In genomic region chr9:136799854-136800657, GRCh38 we compare ENCODE assay signal across 8 cellular contexts. TPM values are rescaled to one million over a fixed set of nuclear protein-coding genes. Genes with fewer than 3 reads are reported as not detected.
DNase-seq lines count a peak whose midpoint lies in the region; ATAC-seq and TF ChIP-seq lines count a peak whose summit lies in the region.

No MANE protein-coding gene starts in this region.

- H3K36me3 ChIP-seq in ACC112 (ENCODE audit: insufficient read depth, low read length): no peaks in the 10 kb centered on the region
- H3K36me3 ChIP-seq in left ventricle myocardium inferior: no peaks in the 10 kb centered on the region
- H3K36me3 ChIP-seq in uterus: no peaks in the 10 kb centered on the region

- H3K27me3 ChIP-seq in ACC112 (ENCODE audit: insufficient read depth, low read length): peaks cover 36% of the 10 kb centered on the region
- H3K27me3 ChIP-seq in left ventricle myocardium inferior (ENCODE audit: low read depth): peaks cover 50% of the 10 kb centered on the region
- H3K27me3 ChIP-seq in uterus: peaks cover 17 to 32% of the 10 kb centered on the region in 2 donors

- H3K4me1 Mint-ChIP-seq in T-cell: peaks cover 31 to 35% (median 34%) of the 10 kb centered on the region in 3 donors

- H3K79me2 ChIP-seq in ACC112 (ENCODE audit: control insufficient read depth, insufficient read depth, low read length, unreplicated experiment): no peaks in the 10 kb centered on the region

- peak; percentile 44 for ATAC-seq in GM21360 (IDR thresholded peaks at IDR 0.05; ENCODE audit: unreplicated experiment)
- peak; percentile 77 to 88 (median 82) for ATAC-seq in T-cell (replicated peaks in 1 of 4)

- peaks cover 11% of the 10 kb centered on the region for H3K4me1 ChIP-seq in ACC112 (ENCODE audit: control insufficient read depth, insufficient read depth, low read length, unreplicated experiment)
- peaks cover 55% of the 10 kb centered on the region for H3K4me1 ChIP-seq in left ventricle myocardium inferior
- H3K4me1 ChIP-seq in uterus: peaks cover 0 to 17% of the 10 kb centered on the region in 2 donors

- no peak for TF ChIP-seq CTCF in left ventricle myocardium inferior (IDR thresholded peaks at IDR 0.05; ENCODE audit: borderline replicate concordance)
- no peak for TF ChIP-seq CTCF in uterus (IDR thresholded peaks at IDR 0.05)

- no peaks in the 10 kb centered on the region for H3K9me3 Mint-ChIP-seq in T-cell

- POLR2A ChIA-PET in T-cell (lab: Charles Lee): interaction anchor here (0.5 to 0.7 kb wide), 5 partner anchors 11 to 333 kb away, joined by 3 to 9 read pairs (median 3); no protein-coding TSS in a partner anchor

- peak overlapping the region; percentile 78 to 81 (median 78) for H3K4me3 Mint-ChIP-seq in T-cell

- H3K27ac ChIP-seq in ACC112 (ENCODE audit: low read depth, low read length): no peak overlapping the region
- peak overlapping the region; percentile 99 for H3K27ac ChIP-seq in left ventricle myocardium inferior (replicated peaks)
- H3K27ac ChIP-seq in uterus: no peak overlapping the region

- DNase-seq in NCI-H146 treated with DMSO at 0.1 percent for 48 hours (lab: John Stamatoyannopoulos, UW; ENCODE audit: unreplicated experiment) (peak; percentile 86), T-cell (peak; percentile 70 to 96 (median 85)), left ventricle myocardium inferior (peak; percentile 85), putamen (ENCODE audit: low spot score) (peak; percentile 77), uterus (peak; percentile 57 to 65)
- peak; percentile 81 for DNase-seq in activated naive CD8-positive, alpha-beta T cell treated with anti-CD3 and anti-CD28 coated beads, Interleukin-2, amount 50 U/mL, for 16 hours (ENCODE audit: low read depth, low spot score)

- H3K9me3 ChIP-seq in left ventricle myocardium inferior (replicated peaks) (no peaks in the 10 kb centered on the region), uterus (no peaks in the 10 kb centered on the region)

- H3K36me3 Mint-ChIP-seq in T-cell: no peaks in the 10 kb centered on the region

- intact Hi-C loops in left ventricle myocardium inferior (cut with micrococcal nuclease) (no loop called here), uterus (cut with DNase I; ENCODE audit: low total_unique reads) (no loop called here)

- CTCF ChIA-PET in T-cell (lab: Charles Lee): interaction anchor here in 1 of 2 donors (0.5 to 0.6 kb wide), 2 partner anchors 271 to 387 kb away, joined by 3 to 4 read pairs; no protein-coding TSS in a partner anchor

- H2AFZ ChIP-seq in ACC112 (ENCODE audit: low read length, unreplicated experiment): no peak overlapping the region

- peaks cover 0 to 2% of the 10 kb centered on the region in 2 donors for H3K27me3 Mint-ChIP-seq in T-cell

- H3K27ac Mint-ChIP-seq in T-cell: peak overlapping the region in 1 of 2 donors; percentile 58

- TF ChIP-seq POLR2A in uterus (IDR thresholded peaks at IDR 0.05): no peak

- H3K4me3 ChIP-seq in ACC112 (ENCODE audit: low read depth, low read length) (peak overlapping the region; percentile 61), left ventricle myocardium inferior (peak overlapping the region; percentile 66), uterus (peak overlapping the region in 1 of 2 donors; percentile 19)

RNA-seq across cellular contexts. Expression of gene CCDC183, which starts 3.9 kb away (rescaled TPM):
- total RNA-seq in T-cell (1 to 10 TPM; 1.9 to 2.9 (median 2.3) TPM), left ventricle myocardium inferior (2.1 TPM), uterus (1 to 10 TPM in 2 of 4 donors, not detected in 2; 2.0 TPM)

RNA-seq across cellular contexts. Expression of gene RABL6, which starts 7.7 kb away (rescaled TPM):
- total RNA-seq in T-cell (10 to 100 TPM; 60.5 to 86.7 (median 82.8) TPM), left ventricle myocardium inferior (64.1 TPM), uterus (10 to 100 TPM; 28.8 to 57.9 (median 39.6) TPM)

RNA-seq across cellular contexts. Expression of gene TMEM141, which starts 8.9 kb away (rescaled TPM):
- total RNA-seq in T-cell (10 to 100 TPM; 24.4 to 53.5 (median 45.8) TPM), left ventricle myocardium inferior (71.4 TPM), uterus (10 to 100 TPM in 3 of 4 donors, 1 to 10 TPM in 1; 3.5 to 48.9 (median 32.0) TPM)

RNA-seq across cellular contexts. Expression of gene LCN15, which starts 35.7 kb away (rescaled TPM):
- not detected for total RNA-seq in T-cell
- total RNA-seq in left ventricle myocardium inferior: 0.41 TPM
- not detected for total RNA-seq in uterus

RNA-seq across cellular contexts. Expression of gene LCN8, which starts 42.0 kb away (rescaled TPM):
- total RNA-seq in T-cell: under 1 TPM in 1 of 5 donors, not detected in 4; 0.16 TPM
- total RNA-seq in left ventricle myocardium inferior: not detected
- total RNA-seq in uterus: under 1 TPM in 1 of 4 donors, not detected in 3; 0.27 TPM
